In genomic region chr4:141402696-141403095, GRCh38 we compare ENCODE assay signal across 16 cellular contexts.
DNase-seq lines count a peak whose midpoint lies in the region; ATAC-seq and TF ChIP-seq lines count a peak whose summit lies in the region.
"Had no signal": no experiment of that assay in that cellular context is flagged by ENCODE, and none has a peak within 500 bp of the region (broad histone marks: within the 10 kb centered on the region; RNA-seq: fewer than 3 reads in every experiment).

No MANE protein-coding gene starts in this region.

- H3K9me3 ChIP-seq in IMR-90 (ENCODE audit: control insufficient read depth, insufficient read depth, low read length) = no peaks in the 10 kb centered on the region
- no peaks in the 10 kb centered on the region for H3K9me3 ChIP-seq in WERI-Rb-1 (ENCODE audit: severe bottlenecking)
- H3K9me3 ChIP-seq: BE2C, BLaER1 had no signal

- H2AK9ac ChIP-seq in IMR-90 (replicated peaks; ENCODE audit: low read depth, low read length, poor library complexity) = no peak overlapping the region

- H2AK5ac ChIP-seq in IMR-90 (ENCODE audit: low read depth, low read length) = no peak overlapping the region

- no peak overlapping the region for H2BK15ac ChIP-seq in IMR-90 (ENCODE audit: low read depth, low read length)

- H3K14ac ChIP-seq in IMR-90 (replicated peaks; ENCODE audit: low read depth, low read length) = no peak overlapping the region

- H3K4me3 ChIP-seq in IMR-90 (ENCODE audit: insufficient read depth, low read depth, low read length) (no peak overlapping the region), WERI-Rb-1 (ENCODE audit: low read depth, low read length) (no peak overlapping the region)
- H3K4me3 ChIP-seq: BLaER1 had no signal

- no peak overlapping the region for H3K56ac ChIP-seq in IMR-90 (ENCODE audit: extremely low read depth, insufficient read depth, low read length)

- ATAC-seq in IMR-90 (ENCODE audit: low read depth) = no peak

- H3K9ac ChIP-seq in IMR-90 (ENCODE audit: low read depth, low read length) = no peak overlapping the region
- H3K9ac ChIP-seq: BLaER1 had no signal

- H3K23ac ChIP-seq in IMR-90 (ENCODE audit: low read depth, low read length) = no peak overlapping the region

- dilution Hi-C loops in IMR-90 (cut with HindIII; ENCODE audit: low sequenced_read_pairs, unreplicated experiment) = no loop called here

- H4K5ac ChIP-seq in IMR-90 (ENCODE audit: low read depth, low read length) = no peak overlapping the region

- no CpG with 5 or more reads among the region's 5 CpGs for WGBS in IMR-90 (ENCODE audit: extremely low coverage in 2 of 2, insufficient read length in 1 of 2), 2 experiments

- H2AFZ ChIP-seq in IMR-90 (replicated peaks; ENCODE audit: low read length, poor library complexity) = no peak overlapping the region

- H3K18ac ChIP-seq in IMR-90 (ENCODE audit: low read depth, low read length) = no peak overlapping the region

- no peaks in the 10 kb centered on the region for H3K79me1 ChIP-seq in IMR-90 (ENCODE audit: low read depth in 1 of 2, low read length in 2 of 2)

- no peaks in the 10 kb centered on the region; the same call in 1 of the 2 replicates for H3K4me1 ChIP-seq in IMR-90 (ENCODE audit: control insufficient read depth, insufficient read depth, low read length)
- H3K4me1 ChIP-seq: BE2C, BLaER1 had no signal

- CTCF ChIA-PET in IMR-90 (lab: Yijun Ruan, JAX) = no interaction called here

- no peak for DNase-seq in IMR-90
- peak; percentile 90 for DNase-seq in NCI-H82 (lab: John Stamatoyannopoulos, UW)
- DNase-seq in WERI-Rb-1 = peak; percentile 24
- no peak for DNase-seq in DMS 273 treated with DMSO at 0.1 percent for 48 hours (lab: John Stamatoyannopoulos, UW)
- DNase-seq in head of caudate nucleus = no peak
- DNase-seq: 8988T; ACHN; BE2C; C1 segment of cervical spinal cord; CD4-positive, alpha-beta memory T cell; CD4-positive, CD25-positive, alpha-beta regulatory T cell; CD8-positive, alpha-beta memory T cell; COR-L47; DMS79 treated with DMSO at 0.1 percent for 48 hours; GF-D8 had no signal

- H3K36me3 ChIP-seq in IMR-90 (ENCODE audit: control insufficient read depth, insufficient read depth, low read length) (no peaks in the 10 kb centered on the region), WERI-Rb-1 (no peaks in the 10 kb centered on the region)
- H3K36me3 ChIP-seq: BE2C, BLaER1 had no signal

- in situ Hi-C loops in IMR-90 (cut with MboI; ENCODE audit: low sequenced_read_pairs) = no loop called here

- no peak for TF ChIP-seq POLR2A in IMR-90 (IDR thresholded peaks at IDR 0.05; ENCODE audit: low read depth, low read length)

- no peak overlapping the region for H3K4me2 ChIP-seq in IMR-90 (ENCODE audit: low read depth, low read length)
- H3K4me2 ChIP-seq: BLaER1 had no signal

- H3K9me1 ChIP-seq in IMR-90 (ENCODE audit: insufficient read depth, low read length) = no peaks in the 10 kb centered on the region

- no peaks in the 10 kb centered on the region for H4K20me1 ChIP-seq in IMR-90 (ENCODE audit: insufficient read depth, low read length)
- H4K20me1 ChIP-seq: BLaER1 had no signal

- no peak overlapping the region for H4K91ac ChIP-seq in IMR-90 (ENCODE audit: insufficient read depth, low read depth, low read length)

- TF ChIP-seq RAD21 in IMR-90 (IDR thresholded peaks at IDR 0.05; ENCODE audit: low read length) = no peak

- H3K27ac ChIP-seq in IMR-90 (ENCODE audit: insufficient read depth, low read length) = no peak overlapping the region
- no peak overlapping the region for H3K27ac ChIP-seq in WERI-Rb-1
- H3K27ac ChIP-seq: BLaER1 had no signal

- H3K27me3 ChIP-seq in IMR-90 (ENCODE audit: control insufficient read depth, insufficient read depth, low read length) = no peaks in the 10 kb centered on the region
- H3K27me3 ChIP-seq in WERI-Rb-1 (ENCODE audit: insufficient read depth, low read depth, severe bottlenecking) = no peaks in the 10 kb centered on the region
- H3K27me3 ChIP-seq: BE2C, BLaER1 had no signal

- no peak overlapping the region for H3K4ac ChIP-seq in IMR-90 (ENCODE audit: low read depth, low read length)

- intact Hi-C loops in IMR-90 (cut with micrococcal nuclease) (no loop called here), head of caudate nucleus (cut with DNase I) (no loop called here)

- BruUV-seq in IMR-90 (replicated peaks; lab: Mats Ljungman, UMichigan) = no TSS peak

- TF ChIP-seq CTCF in IMR-90 (conservative IDR thresholded peaks at IDR 0.05; ENCODE audit: low read depth, low read length) (no peak), WERI-Rb-1 (IDR thresholded peaks at IDR 0.05; ENCODE audit: low read depth, low read length) (no peak)

- POLR2A ChIA-PET in IMR-90 (lab: Charles Lee; ENCODE audit: unreplicated experiment) = no interaction called here

- no peak overlapping the region for H2BK20ac ChIP-seq in IMR-90 (ENCODE audit: low read depth, low read length)

- H2BK5ac ChIP-seq in IMR-90 (ENCODE audit: low read depth, low read length, poor library complexity, severe bottlenecking) = no peak overlapping the region

- H4K8ac ChIP-seq in IMR-90 (ENCODE audit: low read depth in 2 of 2, low read length in 2 of 2) = no peak overlapping the region

- no peak overlapping the region for H2BK120ac ChIP-seq in IMR-90 (ENCODE audit: low read depth, low read length)

TF ChIP-seq in IMR-90, 13 proteins besides CTCF, POLR2A, EP300 and RAD21:
- TF ChIP-seq CEBPB (IDR thresholded peaks at IDR 0.05; ENCODE audit: low read depth, low read length) (peak; percentile 15; the same call in 1 of the 2 replicates), ELK1 (IDR thresholded peaks at IDR 0.05; ENCODE audit: borderline replicate concordance, low read depth, low read length) (no peak), CHD1 (IDR thresholded peaks at IDR 0.05; ENCODE audit: low read depth, low read length) (no peak)
TF ChIP-seq in IMR-90: peak in this region for 1.

Comparison
In these comparisons a context has a peak if more than half of its experiments do, and no peak if none do; other contexts are left out.
1. DNase-seq: peak in NCI-H82 (single experiment) and WERI-Rb-1 (single experiment); none in IMR-90 (single experiment), DMS 273 treated with DMSO at 0.1 percent for 48 hours (single experiment) and head of caudate nucleus (0 of 42).